ENCODE assay signal across 12 cellular contexts in genomic region chr5:151569132-151570046, GRCh38. TPM values are rescaled to one million over a fixed set of nuclear protein-coding genes. Genes with fewer than 3 reads are reported as not detected.
A peak's percentile ranks its signal among the peaks of the same experiment; 100 is the strongest.
DNase-seq lines count a peak whose midpoint lies in the region; ATAC-seq and TF ChIP-seq lines count a peak whose summit lies in the region.
"Had no signal": no experiment of that assay in that cellular context is flagged by ENCODE, and none has a peak within 500 bp of the region (broad histone marks: within the 10 kb centered on the region; RNA-seq: fewer than 3 reads in every experiment).

No MANE protein-coding gene starts in this region.

- POLR2A ChIA-PET in activated CD8-positive, alpha-beta T cell treated with anti-CD3 and anti-CD28 coated beads for 36 hours (lab: Charles Lee) = no interaction called here
- POLR2A ChIA-PET in activated CD8-positive, alpha-beta T cell treated with anti-CD3 and anti-CD28 coated beads, Interleukin-2, amount 10 ng/mL, durations not matched to agents 7 days and 5 days (lab: Charles Lee) = no interaction called here

- H3K4me1 Mint-ChIP-seq in activated CD8-positive, alpha-beta T cell treated with anti-CD3 and anti-CD28 coated beads for 36 hours (ENCODE audit: low read depth) = peaks cover 7% of the 10 kb centered on the region
- no peaks in the 10 kb centered on the region for H3K4me1 Mint-ChIP-seq in activated CD8-positive, alpha-beta T cell treated with anti-CD3 and anti-CD28 coated beads, Interleukin-2, amount 10 ng/mL, durations not matched to agents 7 days and 5 days (ENCODE audit: low read depth)
- H3K4me1 Mint-ChIP-seq in type B pancreatic cell (ENCODE audit: unreplicated experiment) = peaks cover 5% of the 10 kb centered on the region
- H3K4me1 Mint-ChIP-seq: activated CD8-positive, alpha-beta memory T cell treated with anti-CD3 and anti-CD28 coated beads, Interleukin-2, amount 10 ng/mL, durations not matched to agents 7 days and 5 days had no signal

- CTCF ChIA-PET in activated CD8-positive, alpha-beta T cell treated with anti-CD3 and anti-CD28 coated beads for 36 hours (lab: Charles Lee) = interaction anchor here (0.8 kb wide), 1 partner anchor 9 kb away, joined by 3 read pairs; no protein-coding TSS in a partner anchor
- CTCF ChIA-PET in activated CD8-positive, alpha-beta T cell treated with anti-CD3 and anti-CD28 coated beads, Interleukin-2, amount 10 ng/mL, durations not matched to agents 7 days and 5 days (lab: Charles Lee) = no interaction called here

- TF ChIP-seq CTCF in activated CD8-positive, alpha-beta T cell treated with anti-CD3 and anti-CD28 coated beads for 36 hours (IDR thresholded peaks at IDR 0.05) = no peak
- TF ChIP-seq CTCF in epithelial cell of proximal tubule (conservative IDR thresholded peaks at IDR 0.05; ENCODE audit: low read depth, low read length) (no peak), type B pancreatic cell (conservative IDR thresholded peaks at IDR 0.05) (no peak)

- no peak overlapping the region for H3K27ac Mint-ChIP-seq in activated CD8-positive, alpha-beta T cell treated with anti-CD3 and anti-CD28 coated beads for 36 hours
- no peak overlapping the region for H3K27ac Mint-ChIP-seq in activated CD8-positive, alpha-beta T cell treated with anti-CD3 and anti-CD28 coated beads, Interleukin-2, amount 10 ng/mL, durations not matched to agents 7 days and 5 days
- H3K27ac Mint-ChIP-seq in type B pancreatic cell = no peak overlapping the region
- H3K27ac Mint-ChIP-seq: activated CD8-positive, alpha-beta memory T cell treated with anti-CD3 and anti-CD28 coated beads, Interleukin-2, amount 10 ng/mL, durations not matched to agents 7 days and 5 days; HFFc6 had no signal

- peak; percentile 50 for DNase-seq in activated CD8-positive, alpha-beta T cell treated with anti-CD3 and anti-CD28 coated beads for 36 hours
- no peak for DNase-seq in activated CD8-positive, alpha-beta T cell treated with anti-CD3 and anti-CD28 coated beads, Interleukin-2, amount 10 ng/mL, durations not matched to agents 7 days and 5 days
- DNase-seq in epithelial cell of proximal tubule (ENCODE audit: low read depth) (peak; percentile 73), type B pancreatic cell (ENCODE audit: extremely low spot score, unreplicated experiment) (no peak), NK-92 (lab: John Stamatoyannopoulos, UW; ENCODE audit: unreplicated experiment) (no peak)
- DNase-seq in stimulated activated CD4-positive, alpha-beta T cell treated with anti-CD3 and anti-CD28 coated beads, TNF-alpha, amount 100 ng/mL, for 48 hours (ENCODE audit: low read depth in 3 of 3) = peak; percentile 8 to 29 (median 27)
- DNase-seq: activated CD8-positive, alpha-beta memory T cell treated with anti-CD3 and anti-CD28 coated beads, Interleukin-2, amount 10 ng/mL, durations not matched to agents 7 days and 5 days; HFFc6; sigmoid colon; tibial artery had no signal

- no peaks in the 10 kb centered on the region for H3K9me3 Mint-ChIP-seq in activated CD8-positive, alpha-beta T cell treated with anti-CD3 and anti-CD28 coated beads for 36 hours
- no peaks in the 10 kb centered on the region for H3K9me3 Mint-ChIP-seq in activated CD8-positive, alpha-beta T cell treated with anti-CD3 and anti-CD28 coated beads, Interleukin-2, amount 10 ng/mL, durations not matched to agents 7 days and 5 days (ENCODE audit: insufficient read depth)
- no peaks in the 10 kb centered on the region for H3K9me3 Mint-ChIP-seq in type B pancreatic cell
- H3K9me3 Mint-ChIP-seq: HFFc6 had no signal

- H3K36me3 Mint-ChIP-seq in activated CD8-positive, alpha-beta T cell treated with anti-CD3 and anti-CD28 coated beads for 36 hours (ENCODE audit: low read depth) = no peaks in the 10 kb centered on the region
- no peaks in the 10 kb centered on the region for H3K36me3 Mint-ChIP-seq in activated CD8-positive, alpha-beta T cell treated with anti-CD3 and anti-CD28 coated beads, Interleukin-2, amount 10 ng/mL, durations not matched to agents 7 days and 5 days (ENCODE audit: low read depth)
- H3K36me3 Mint-ChIP-seq in type B pancreatic cell = no peaks in the 10 kb centered on the region
- H3K36me3 Mint-ChIP-seq: activated CD8-positive, alpha-beta memory T cell treated with anti-CD3 and anti-CD28 coated beads, Interleukin-2, amount 10 ng/mL, durations not matched to agents 7 days and 5 days had no signal

- no peak overlapping the region for H3K4me3 ChIP-seq in epithelial cell of proximal tubule (ENCODE audit: low read depth, low read length)
- H3K4me3 ChIP-seq: sigmoid colon, tibial artery had no signal

- H3K4me3 Mint-ChIP-seq in activated CD8-positive, alpha-beta T cell treated with anti-CD3 and anti-CD28 coated beads for 36 hours = no peak overlapping the region
- H3K4me3 Mint-ChIP-seq in activated CD8-positive, alpha-beta T cell treated with anti-CD3 and anti-CD28 coated beads, Interleukin-2, amount 10 ng/mL, durations not matched to agents 7 days and 5 days = no peak overlapping the region
- no peak overlapping the region for H3K4me3 Mint-ChIP-seq in type B pancreatic cell
- H3K4me3 Mint-ChIP-seq: activated CD8-positive, alpha-beta memory T cell treated with anti-CD3 and anti-CD28 coated beads, Interleukin-2, amount 10 ng/mL, durations not matched to agents 7 days and 5 days; HFFc6 had no signal

- intact Hi-C loops in activated CD8-positive, alpha-beta T cell treated with anti-CD3 and anti-CD28 coated beads for 36 hours (cut with micrococcal nuclease) = no loop called here

- no peaks in the 10 kb centered on the region for H3K27me3 Mint-ChIP-seq in activated CD8-positive, alpha-beta T cell treated with anti-CD3 and anti-CD28 coated beads for 36 hours
- peaks cover 6% of the 10 kb centered on the region for H3K27me3 Mint-ChIP-seq in activated CD8-positive, alpha-beta T cell treated with anti-CD3 and anti-CD28 coated beads, Interleukin-2, amount 10 ng/mL, durations not matched to agents 7 days and 5 days (ENCODE audit: low read depth)
- peaks cover 3% of the 10 kb centered on the region for H3K27me3 Mint-ChIP-seq in type B pancreatic cell

- peak; percentile 74 for ATAC-seq in activated CD8-positive, alpha-beta T cell treated with anti-CD3 and anti-CD28 coated beads for 36 hours
- no peak for ATAC-seq in activated CD8-positive, alpha-beta T cell treated with anti-CD3 and anti-CD28 coated beads, Interleukin-2, amount 10 ng/mL, durations not matched to agents 7 days and 5 days
- ATAC-seq in HG02981 (IDR thresholded peaks at IDR 0.05; ENCODE audit: unreplicated experiment) (peak; percentile 43), HG03354 (IDR thresholded peaks at IDR 0.05; ENCODE audit: poor library complexity, severe bottlenecking, unreplicated experiment) (no peak)
- ATAC-seq: activated CD8-positive, alpha-beta memory T cell treated with anti-CD3 and anti-CD28 coated beads, Interleukin-2, amount 10 ng/mL, durations not matched to agents 7 days and 5 days had no signal

RNA-seq across cellular contexts. Expression of gene FAT2, which starts 21.7 kb away (rescaled TPM):
- total RNA-seq in activated CD8-positive, alpha-beta T cell treated with anti-CD3 and anti-CD28 coated beads for 36 hours = not detected
- not detected for total RNA-seq in activated CD8-positive, alpha-beta T cell treated with anti-CD3 and anti-CD28 coated beads, Interleukin-2, amount 10 ng/mL, durations not matched to agents 7 days and 5 days
- total RNA-seq in epithelial cell of proximal tubule (under 0.01 and 0.07 TPM in 2 replicates), type B pancreatic cell (ENCODE audit: low replicate concordance) (0.80 and 1.5 TPM in 2 replicates)
- total RNA-seq: activated CD8-positive, alpha-beta memory T cell treated with anti-CD3 and anti-CD28 coated beads, Interleukin-2, amount 10 ng/mL, durations not matched to agents 7 days and 5 days; HFFc6; sigmoid colon had no signal

Comparison
In these comparisons a context has a peak if more than half of its experiments do, and no peak if none do; other contexts are left out.
1. ATAC-seq: peak in activated CD8-positive, alpha-beta T cell treated with anti-CD3 and anti-CD28 coated beads for 36 hours (single experiment) and HG02981 (single experiment); none in activated CD8-positive, alpha-beta T cell treated with anti-CD3 and anti-CD28 coated beads, Interleukin-2, amount 10 ng/mL, durations not matched to agents 7 days and 5 days (single experiment) and HG03354 (single experiment).
2. DNase-seq: peak in activated CD8-positive, alpha-beta T cell treated with anti-CD3 and anti-CD28 coated beads for 36 hours (single experiment), epithelial cell of proximal tubule (single experiment) and stimulated activated CD4-positive, alpha-beta T cell treated with anti-CD3 and anti-CD28 coated beads, TNF-alpha, amount 100 ng/mL, for 48 hours (3 of 3); none in activated CD8-positive, alpha-beta T cell treated with anti-CD3 and anti-CD28 coated beads, Interleukin-2, amount 10 ng/mL, durations not matched to agents 7 days and 5 days (single experiment), type B pancreatic cell (single experiment) and NK-92 (single experiment).